In genomic region chr13:70568571-70568970, GRCh38 we compare ENCODE assay signal across 8 cellular contexts.
A peak's percentile ranks its signal among the peaks of the same experiment; 100 is the strongest.
DNase-seq lines count a peak whose midpoint lies in the region; ATAC-seq and TF ChIP-seq lines count a peak whose summit lies in the region.

No MANE protein-coding gene starts in this region.

- H3K27me3 ChIP-seq in esophagus muscularis mucosa: no peaks in the 10 kb centered on the region
- H3K27me3 ChIP-seq in prostate gland (replicated peaks; ENCODE audit: insufficient read depth): no peaks in the 10 kb centered on the region

- peaks cover 0 to 5% of the 10 kb centered on the region in 2 donors for H3K9me3 Mint-ChIP-seq in stimulated activated naive CD8-positive, alpha-beta T cell treated with anti-CD3 and anti-CD28 coated beads, Interleukin-15, amount 100 ng/mL, for 72 hours

- TF ChIP-seq EP300 in esophagus muscularis mucosa (IDR thresholded peaks at IDR 0.05): no peak

- no peaks in the 10 kb centered on the region for H3K9me3 ChIP-seq in esophagus muscularis mucosa
- no peaks in the 10 kb centered on the region for H3K9me3 ChIP-seq in prostate gland

- TF ChIP-seq CTCF in esophagus muscularis mucosa (IDR thresholded peaks at IDR 0.05): peak; percentile 36 to 57 (median 50)
- peak in 3 of 4 experiments; percentile 65 to 83 (median 75) for TF ChIP-seq CTCF in prostate gland (IDR thresholded peaks at IDR 0.05)

- H3K27ac ChIP-seq in esophagus muscularis mucosa (replicated peaks in 1 of 4) (no peak overlapping the region), prostate gland (no peak overlapping the region)

- H3K27ac Mint-ChIP-seq in stimulated activated naive CD8-positive, alpha-beta T cell treated with anti-CD3 and anti-CD28 coated beads, Interleukin-15, amount 100 ng/mL, for 72 hours: no peak overlapping the region

- no peak for TF ChIP-seq POLR2A in esophagus muscularis mucosa (IDR thresholded peaks at IDR 0.05; ENCODE audit: low read depth)
- TF ChIP-seq POLR2A in prostate gland (IDR thresholded peaks at IDR 0.05): no peak

- no peak overlapping the region for H3K4me3 ChIP-seq in esophagus muscularis mucosa
- no peak overlapping the region for H3K4me3 ChIP-seq in prostate gland

- no peaks in the 10 kb centered on the region for H3K27me3 Mint-ChIP-seq in stimulated activated naive CD8-positive, alpha-beta T cell treated with anti-CD3 and anti-CD28 coated beads, Interleukin-15, amount 100 ng/mL, for 72 hours

- no peaks in the 10 kb centered on the region for H3K4me1 ChIP-seq in esophagus muscularis mucosa
- no peaks in the 10 kb centered on the region for H3K4me1 ChIP-seq in prostate gland (replicated peaks)

- intact Hi-C loops in esophagus muscularis mucosa (cut with DNase I) (loop anchor here (5.0 kb wide), 1 partner anchor 1031 kb away; no protein-coding TSS in a partner anchor), prostate gland (cut with DNase I) (no loop called here)

- H3K4me3 Mint-ChIP-seq in stimulated activated naive CD8-positive, alpha-beta T cell treated with anti-CD3 and anti-CD28 coated beads, Interleukin-15, amount 100 ng/mL, for 72 hours: no peak overlapping the region

- no peaks in the 10 kb centered on the region for H3K4me1 Mint-ChIP-seq in stimulated activated naive CD8-positive, alpha-beta T cell treated with anti-CD3 and anti-CD28 coated beads, Interleukin-15, amount 100 ng/mL, for 72 hours

- H3K36me3 ChIP-seq in esophagus muscularis mucosa (no peaks in the 10 kb centered on the region), prostate gland (no peaks in the 10 kb centered on the region)

- 91% methylated on average over 1 of the region's 1 CpG for WGBS in esophagus muscularis mucosa
- 79% methylated on average over 1 of the region's 1 CpG for WGBS in prostate gland

- ATAC-seq in GM18907 (IDR thresholded peaks at IDR 0.05; ENCODE audit: unreplicated experiment) (peak; percentile 83), HG03439 (IDR thresholded peaks at IDR 0.05; ENCODE audit: unreplicated experiment) (peak; percentile 91), HG03135 (IDR thresholded peaks at IDR 0.05; ENCODE audit: unreplicated experiment) (no peak)
- ATAC-seq in stimulated activated naive CD8-positive, alpha-beta T cell treated with anti-CD3 and anti-CD28 coated beads, Interleukin-15, amount 100 ng/mL, for 72 hours: no peak

- peak; percentile 68 for DNase-seq in COLO829 (ENCODE audit: low spot score)
- peak; percentile 88 for DNase-seq in OCI-M1 (lab: John Stamatoyannopoulos, UW)
- DNase-seq in esophagus muscularis mucosa (ENCODE audit: extremely low spot score): no peak
- DNase-seq in prostate gland (ENCODE audit: low spot score): peak; percentile 9
- DNase-seq in stimulated activated naive CD8-positive, alpha-beta T cell treated with anti-CD3 and anti-CD28 coated beads, Interleukin-15, amount 100 ng/mL, for 72 hours: no peak

Comparison
In these comparisons a context has a peak if more than half of its experiments do, and no peak if none do; other contexts are left out.
1. DNase-seq: peak in COLO829 (single experiment), OCI-M1 (single experiment) and prostate gland (single experiment); none in esophagus muscularis mucosa (single experiment) and stimulated activated naive CD8-positive, alpha-beta T cell treated with anti-CD3 and anti-CD28 coated beads, Interleukin-15, amount 100 ng/mL, for 72 hours (0 of 2).
2. ATAC-seq: peak in GM18907 (single experiment) and HG03439 (single experiment); none in HG03135 (single experiment) and stimulated activated naive CD8-positive, alpha-beta T cell treated with anti-CD3 and anti-CD28 coated beads, Interleukin-15, amount 100 ng/mL, for 72 hours (single experiment).